8 cellular contexts compared by ENCODE assay signal in genomic region chr17:47895856-47896671, GRCh38. TPM values are rescaled to one million over a fixed set of nuclear protein-coding genes. Genes with fewer than 3 reads are reported as not detected.
DNase-seq lines count a peak whose midpoint lies in the region; ATAC-seq and TF ChIP-seq lines count a peak whose summit lies in the region.

TSS of gene SP2 (plus strand) at chr17:47896236. CDS start at chr17:47896287, 51 bp downstream.

- peak; percentile 84 for ATAC-seq in HG03442 (IDR thresholded peaks at IDR 0.05; ENCODE audit: unreplicated experiment)
- peak; percentile 94 for ATAC-seq in activated CD4-positive, alpha-beta T cell treated with anti-CD3 and anti-CD28 coated beads for 36 hours

- peaks cover 16% of the 10 kb centered on the region for H3K36me3 Mint-ChIP-seq in activated CD4-positive, alpha-beta T cell treated with anti-CD3 and anti-CD28 coated beads for 36 hours (ENCODE audit: low read depth)

- H3K27ac Mint-ChIP-seq in activated CD4-positive, alpha-beta T cell treated with anti-CD3 and anti-CD28 coated beads for 36 hours = peak within 1 kb of the TSS; percentile 96

- POLR2A ChIA-PET in activated CD4-positive, alpha-beta T cell treated with anti-CD3 and anti-CD28 coated beads for 36 hours (lab: Charles Lee) = interaction anchor here (0.5 to 1.5 kb wide), 17 partner anchors 12 to 247 kb away, joined by 3 to 22 read pairs (median 4); partner anchors contain the start of genes CDK5RAP3, KPNB1, LRRC46 and MRPL10

- H3K36me3 ChIP-seq in kidney epithelial cell (ENCODE audit: control insufficient read depth, insufficient read depth, low read length) = no peaks in the 10 kb centered on the region

- CTCF ChIA-PET in activated CD4-positive, alpha-beta T cell treated with anti-CD3 and anti-CD28 coated beads for 36 hours (lab: Charles Lee) = interaction anchor here (0.6 to 1.7 kb wide), 20 partner anchors 33 to 723 kb away, joined by 3 to 17 read pairs (median 4); partner anchors contain the start of genes CDK5RAP3, LRRC46, MRPL10 and SCRN2

- H3K9me3 Mint-ChIP-seq in activated CD4-positive, alpha-beta T cell treated with anti-CD3 and anti-CD28 coated beads for 36 hours (ENCODE audit: low read depth) = no peaks in the 10 kb centered on the region

- H3K27me3 ChIP-seq in kidney epithelial cell (ENCODE audit: control insufficient read depth, insufficient read depth, low read length) = no peaks in the 10 kb centered on the region

- intact Hi-C loops in activated CD4-positive, alpha-beta T cell treated with anti-CD3 and anti-CD28 coated beads for 36 hours (cut with DNase I, micrococcal nuclease) = loop anchor here (1.0 to 5.0 kb wide), 12 partner anchors 45 to 996 kb away; partner anchors contain the start of genes PNPO (in 2 of the 2), SCRN2 (in 2 of the 2), ATP5MC1 (in 1 of the 2) and CBX1 (in 1 of the 2)

- peak within 1 kb of the TSS; percentile 96 for H3K4me3 ChIP-seq in choroid plexus epithelial cell (ENCODE audit: low read depth, low read length)
- H3K4me3 ChIP-seq in kidney epithelial cell (ENCODE audit: low read depth, low read length) = peak within 1 kb of the TSS; percentile 94

- peaks cover 46% of the 10 kb centered on the region for H3K4me1 Mint-ChIP-seq in activated CD4-positive, alpha-beta T cell treated with anti-CD3 and anti-CD28 coated beads for 36 hours

- peak within 1 kb of the TSS; percentile 96 for H3K4me3 Mint-ChIP-seq in activated CD4-positive, alpha-beta T cell treated with anti-CD3 and anti-CD28 coated beads for 36 hours

- no peaks in the 10 kb centered on the region for H3K27me3 Mint-ChIP-seq in activated CD4-positive, alpha-beta T cell treated with anti-CD3 and anti-CD28 coated beads for 36 hours

- no peak for TF ChIP-seq CTCF in choroid plexus epithelial cell (conservative IDR thresholded peaks at IDR 0.05; ENCODE audit: low read depth, low read length)
- no peak for TF ChIP-seq CTCF in kidney epithelial cell (IDR thresholded peaks at IDR 0.05; ENCODE audit: insufficient read depth, low read length, poor library complexity, severe bottlenecking)

- peak; percentile 100 for DNase-seq in Ammon's horn (ENCODE audit: low spot score)
- DNase-seq in GM19238 (ENCODE audit: insufficient read length, low spot score) = peak; percentile 96
- DNase-seq in NCI-H524 (lab: John Stamatoyannopoulos, UW) = peak; percentile 100
- peak; percentile 99 for DNase-seq in activated CD4-positive, alpha-beta T cell treated with anti-CD3 and anti-CD28 coated beads for 36 hours
- DNase-seq in choroid plexus epithelial cell (ENCODE audit: low read depth) = peak; percentile 100
- peak; percentile 99 for DNase-seq in kidney epithelial cell (ENCODE audit: low read depth)
- peak; percentile 99 for DNase-seq in stimulated activated CD4-positive, alpha-beta T cell treated with anti-CD3 and anti-CD28 coated beads, Interleukin-15, amount 100 ng/mL, for 48 hours (ENCODE audit: low read depth in 2 of 2)

RNA-seq across cellular contexts. Expression of gene SP2, which starts in this region (rescaled TPM):
- total RNA-seq in activated CD4-positive, alpha-beta T cell treated with anti-CD3 and anti-CD28 coated beads for 36 hours = 10 to 100 TPM; 15.7 to 19.8 TPM
- total RNA-seq in kidney epithelial cell = 2.2 and 5.1 TPM in 2 replicates

Comparison
In these comparisons a context has a peak if more than half of its experiments do, and no peak if none do; other contexts are left out.
1. Peak in every context shown above with its lines: DNase-seq, ATAC-seq and H3K4me3 ChIP-seq.